Comparison of ENCODE assay signal across 8 cellular contexts in the genomic region with DNA sequence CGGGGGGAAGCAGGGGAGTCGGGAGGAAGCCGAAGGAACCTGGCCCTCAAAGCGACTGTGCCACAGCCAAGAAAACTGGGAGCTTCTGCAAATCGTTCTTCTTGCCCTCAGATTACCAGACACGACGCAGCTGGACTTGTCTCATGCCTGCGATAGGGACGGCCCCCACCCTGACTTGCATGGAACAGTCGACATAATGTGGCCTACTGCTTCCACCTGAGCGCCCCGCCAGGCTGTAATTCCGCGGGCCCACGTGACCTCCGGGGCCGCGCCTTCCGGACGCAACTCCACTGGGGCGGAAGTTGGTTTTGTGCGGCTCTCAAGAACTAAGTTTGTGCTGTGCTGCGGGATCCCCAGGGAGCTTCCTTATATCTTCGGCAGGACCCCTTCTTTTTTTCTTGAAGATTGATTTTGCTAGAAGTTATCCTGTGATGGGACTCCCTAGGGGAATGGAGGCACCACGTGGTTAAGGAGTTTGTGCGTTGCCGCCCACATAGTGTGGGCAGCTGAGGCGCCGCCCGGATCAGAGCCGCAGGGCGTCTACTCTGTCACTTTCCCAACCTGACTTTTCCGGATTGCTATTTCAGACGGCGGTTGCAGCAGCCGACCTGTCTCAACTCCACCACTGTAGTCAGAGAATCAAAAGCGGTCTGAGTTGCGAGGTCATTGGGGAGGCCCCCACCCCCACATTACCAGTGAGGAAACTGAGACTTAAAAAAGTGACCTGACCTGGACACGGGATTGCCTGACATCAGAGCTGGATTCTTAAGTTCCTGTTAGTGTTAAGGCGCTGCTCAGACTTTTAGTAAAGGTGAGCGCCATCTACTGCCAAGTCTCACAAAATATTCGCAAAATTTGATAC. TPM values are rescaled to one million over a fixed set of nuclear protein-coding genes. Genes with fewer than 3 reads are reported as not detected.
A peak's percentile ranks its signal among the peaks of the same experiment; 100 is the strongest.
DNase-seq lines count a peak whose midpoint lies in the region; ATAC-seq and TF ChIP-seq lines count a peak whose summit lies in the region.

No MANE protein-coding gene starts in this region.

- peak overlapping the region; percentile 100 for H3K23ac ChIP-seq in IMR-90 (ENCODE audit: low read depth, low read length)

- H3K4ac ChIP-seq in IMR-90 (ENCODE audit: low read depth, low read length): peak overlapping the region; percentile 100

- CTCF ChIA-PET in IMR-90 (lab: Yijun Ruan, JAX): interaction anchor here (0.6 to 2.4 kb wide), 4 partner anchors 13 to 1332 kb away, joined by 3 to 14 read pairs (median 4); no protein-coding TSS in a partner anchor

- H2BK15ac ChIP-seq in IMR-90 (ENCODE audit: low read depth, low read length): peak overlapping the region; percentile 100

- no TSS peak for BruUV-seq in IMR-90 (replicated peaks; lab: Mats Ljungman, UMichigan)

- no peak overlapping the region for H2AK5ac ChIP-seq in IMR-90 (ENCODE audit: low read depth, low read length)

- peak overlapping the region; percentile 100 for H2BK120ac ChIP-seq in IMR-90 (ENCODE audit: low read depth, low read length)

- H3K4me2 ChIP-seq in IMR-90 (ENCODE audit: low read depth, low read length) (peak overlapping the region; percentile 91), OCI-LY3 (ENCODE audit: low read length) (peak overlapping the region; percentile 89)

- H3K27ac ChIP-seq in IMR-90 (ENCODE audit: insufficient read depth, low read length) (peak overlapping the region; percentile 98), OCI-LY3 (ENCODE audit: low read length) (peak overlapping the region; percentile 90), epithelial cell of prostate (peak overlapping the region; percentile 98)

- peak; percentile 68 for ATAC-seq in GM21529 (IDR thresholded peaks at IDR 0.05; ENCODE audit: unreplicated experiment)
- ATAC-seq in IMR-90 (ENCODE audit: low read depth): peak; percentile 81

- peak overlapping the region; percentile 100 for H3K14ac ChIP-seq in IMR-90 (replicated peaks; ENCODE audit: low read depth, low read length)

- H2BK5ac ChIP-seq in IMR-90 (ENCODE audit: low read depth, low read length, poor library complexity, severe bottlenecking): peak overlapping the region; percentile 99

- peaks cover 8 to 23% of the 10 kb centered on the region in 2 experiments for H3K79me1 ChIP-seq in IMR-90 (ENCODE audit: low read depth in 1 of 2, low read length in 2 of 2)

- peak overlapping the region; percentile 97 for H2AK9ac ChIP-seq in IMR-90 (replicated peaks; ENCODE audit: low read depth, low read length, poor library complexity)

- H2BK20ac ChIP-seq in IMR-90 (ENCODE audit: low read depth, low read length): peak overlapping the region; percentile 100

- H4K20me1 ChIP-seq in IMR-90 (ENCODE audit: insufficient read depth, low read length) (peaks cover 41% of the 10 kb centered on the region), OCI-LY3 (ENCODE audit: insufficient read depth, low read length) (peaks cover 34% of the 10 kb centered on the region)

- peak; percentile 93 for DNase-seq in DMS114 treated with DMSO at 0.1 percent for 48 hours (lab: John Stamatoyannopoulos, UW; ENCODE audit: unreplicated experiment)
- DNase-seq in IMR-90: peak; percentile 92
- DNase-seq in activated T-cell treated with anti-CD3 and anti-CD28 coated beads for 4 hours: peak; percentile 85
- DNase-seq in epithelial cell of prostate (ENCODE audit: low read depth, low spot score): peak; percentile 76
- peak; percentile 81 for DNase-seq in stimulated activated CD8-positive, alpha-beta memory T cell treated with anti-CD3 and anti-CD28 coated beads, Interleukin-4, amount 100 ng/mL, for 1 hour (ENCODE audit: low read depth in 2 of 2, low spot score in 1 of 2)

- WGBS in IMR-90 (ENCODE audit: extremely low coverage in 2 of 2, insufficient read length in 1 of 2), 2 experiments: 0% methylated on average over 12 of the region's 42 CpGs; no CpG with 5 or more reads in 1 of the 2 experiments

- peak overlapping the region; percentile 100 for H3K56ac ChIP-seq in IMR-90 (ENCODE audit: extremely low read depth, insufficient read depth, low read length)

- dilution Hi-C loops in IMR-90 (cut with HindIII; ENCODE audit: low sequenced_read_pairs, unreplicated experiment): no loop called here

- H3K18ac ChIP-seq in IMR-90 (ENCODE audit: low read depth, low read length): peak overlapping the region; percentile 99

- H4K91ac ChIP-seq in IMR-90 (ENCODE audit: insufficient read depth, low read depth, low read length): peak overlapping the region; percentile 100

- peak overlapping the region; percentile 81 to 100 for H4K8ac ChIP-seq in IMR-90 (ENCODE audit: low read depth in 2 of 2, low read length in 2 of 2)

- in situ Hi-C loops in IMR-90 (cut with MboI; ENCODE audit: low sequenced_read_pairs): loop anchor here (25.0 kb wide), 2 partner anchors 196 to 846 kb away; no protein-coding TSS in a partner anchor

- H2AFZ ChIP-seq in IMR-90 (replicated peaks; ENCODE audit: low read length, poor library complexity) (peak overlapping the region; percentile 99), OCI-LY3 (ENCODE audit: low read depth, low read length) (peak overlapping the region; percentile 84)

- TF ChIP-seq CTCF in IMR-90 (conservative IDR thresholded peaks at IDR 0.05; ENCODE audit: low read depth, low read length) (peak; percentile 52), OCI-LY3 (IDR thresholded peaks at IDR 0.05; ENCODE audit: low read depth, low read length) (peak; percentile 65)

- H3K79me2 ChIP-seq in OCI-LY3 (ENCODE audit: low read length): peaks cover 43% of the 10 kb centered on the region

- no peaks in the 10 kb centered on the region; the same call in 1 of the 2 replicates for H3K9me1 ChIP-seq in IMR-90 (ENCODE audit: insufficient read depth, low read length)

- TF ChIP-seq RAD21 in IMR-90 (IDR thresholded peaks at IDR 0.05; ENCODE audit: low read length): peak; percentile 43

- intact Hi-C loops in IMR-90 (cut with micrococcal nuclease): loop anchor here (1.0 to 10.0 kb wide), 7 partner anchors 57 to 826 kb away; partner anchors contain the start of genes AK9, CEP57L1, FIG4 and PPIL6

- H3K4me3 ChIP-seq in IMR-90 (ENCODE audit: insufficient read depth, low read depth, low read length): peak overlapping the region; percentile 64
- H3K4me3 ChIP-seq in OCI-LY3 (ENCODE audit: low read length): peak overlapping the region; percentile 87
- peak overlapping the region; percentile 90 for H3K4me3 ChIP-seq in mononuclear cell (ENCODE audit: low read length)

- H3K9me3 ChIP-seq in IMR-90 (ENCODE audit: control insufficient read depth, insufficient read depth, low read length) (no peaks in the 10 kb centered on the region), OCI-LY3 (ENCODE audit: insufficient read depth, low read length) (no peaks in the 10 kb centered on the region), mononuclear cell (ENCODE audit: low read depth, low read length) (no peaks in the 10 kb centered on the region)

- POLR2A ChIA-PET in IMR-90 (lab: Charles Lee; ENCODE audit: unreplicated experiment): no interaction called here

- H4K5ac ChIP-seq in IMR-90 (ENCODE audit: low read depth, low read length): peak overlapping the region; percentile 98

- H3K36me3 ChIP-seq in IMR-90 (ENCODE audit: control insufficient read depth, insufficient read depth, low read length): 0 out of 2 replicates have a peak, but pooled peaks cover under 1% of the 10 kb centered on the region
- H3K36me3 ChIP-seq in OCI-LY3 (replicated peaks; ENCODE audit: low read depth, low read length): peaks cover 17% of the 10 kb centered on the region

- peak; percentile 47; the same call in 1 of the 2 replicates for TF ChIP-seq POLR2A in IMR-90 (IDR thresholded peaks at IDR 0.05; ENCODE audit: low read depth, low read length)

- H3K9ac ChIP-seq in IMR-90 (ENCODE audit: low read depth, low read length) (peak overlapping the region; percentile 99), OCI-LY3 (ENCODE audit: low read length) (peak overlapping the region; percentile 98)

- H3K4me1 ChIP-seq in IMR-90 (ENCODE audit: control insufficient read depth, insufficient read depth, low read length) (no peaks in the 10 kb centered on the region), OCI-LY3 (ENCODE audit: low read length) (peaks cover 22% of the 10 kb centered on the region), mononuclear cell (ENCODE audit: insufficient read depth, low read length) (peaks cover 46% of the 10 kb centered on the region)

- H3K27me3 ChIP-seq in IMR-90 (ENCODE audit: control insufficient read depth, insufficient read depth, low read length) (peaks cover 6% of the 10 kb centered on the region), OCI-LY3 (ENCODE audit: low read depth, low read length) (no peaks in the 10 kb centered on the region; the same call in 1 of the 2 replicates), mononuclear cell (ENCODE audit: insufficient read depth, low read length) (no peaks in the 10 kb centered on the region)

TF ChIP-seq in IMR-90, 13 proteins besides CTCF, POLR2A, EP300 and RAD21 (continues in another document):
- TF ChIP-seq CHD1 (IDR thresholded peaks at IDR 0.05; ENCODE audit: low read depth, low read length): peak; percentile 99; the same call in 1 of the 2 replicates
- TF ChIP-seq RCOR1 (IDR thresholded peaks at IDR 0.05; ENCODE audit: insufficient replicate concordance, low read length): peak; percentile 54
- peak; percentile 80; the same call in 1 of the 2 replicates for TF ChIP-seq MXI1 (IDR thresholded peaks at IDR 0.05; ENCODE audit: borderline replicate concordance, low read depth, low read length)
- no peak for TF ChIP-seq NFE2L2 (IDR thresholded peaks at IDR 0.05; ENCODE audit: low read depth, low read length)
- TF ChIP-seq MAFK (IDR thresholded peaks at IDR 0.05; ENCODE audit: low read depth, low read length): no peak
- TF ChIP-seq MAZ (IDR thresholded peaks at IDR 0.05; ENCODE audit: borderline replicate concordance, low read depth, low read length): peak; percentile 26; the same call in 1 of the 2 replicates
- TF ChIP-seq BHLHE40 (IDR thresholded peaks at IDR 0.05; ENCODE audit: low read depth, low read length): peak; percentile 99
- TF ChIP-seq FOS (IDR thresholded peaks at IDR 0.05; ENCODE audit: low read depth, low read length): no peak
- TF ChIP-seq RFX5 (IDR thresholded peaks at IDR 0.05; ENCODE audit: low read depth, low read length): no peak

RNA-seq across cellular contexts. Expression of gene CD164, which starts 0.5 kb away (rescaled TPM):
- total RNA-seq in IMR-90 (2012; rRNA removed): 127 and 150 TPM in 2 replicates
- 146 and 148 TPM in 2 replicates for polyA plus RNA-seq in IMR-90 (2012; rRNA removed)
- polyA plus RNA-seq in IMR-90 (2012; cell fraction: cytosol; rRNA removed): 104 and 125 TPM in 2 replicates
- 38.9 and 93.3 TPM in 2 replicates for polyA plus RNA-seq in IMR-90 (2012; cell fraction: nucleus; rRNA removed; ENCODE audit: low replicate concordance)
- 195 TPM for total RNA-seq in mononuclear cell

RNA-seq across cellular contexts. Expression of gene PPIL6, which starts 57.6 kb away (rescaled TPM):
- total RNA-seq in IMR-90 (2012; rRNA removed): 0.18 and 1.4 TPM in 2 replicates
- 0.07 and 0.15 TPM in 2 replicates for polyA plus RNA-seq in IMR-90 (2012; rRNA removed)
- polyA plus RNA-seq in IMR-90 (2012; cell fraction: cytosol; rRNA removed): 0.09 and 0.12 TPM in 2 replicates
- polyA plus RNA-seq in IMR-90 (2012; cell fraction: nucleus; rRNA removed; ENCODE audit: low replicate concordance): 0.06 and 0.09 TPM in 2 replicates
- total RNA-seq in mononuclear cell: 1.9 TPM

RNA-seq across cellular contexts. Expression of gene SMPD2, which starts 57.7 kb away (rescaled TPM):
- total RNA-seq in IMR-90 (2012; rRNA removed): 8.3 and 9.0 TPM in 2 replicates
- polyA plus RNA-seq in IMR-90 (2012; rRNA removed): 7.1 and 7.7 TPM in 2 replicates
- polyA plus RNA-seq in IMR-90 (2012; cell fraction: cytosol; rRNA removed): 5.2 and 6.0 TPM in 2 replicates
- 18.1 and 25.2 TPM in 2 replicates for polyA plus RNA-seq in IMR-90 (2012; cell fraction: nucleus; rRNA removed; ENCODE audit: low replicate concordance)
- 22.5 TPM for total RNA-seq in mononuclear cell

Comparison
In these comparisons a context has a peak if more than half of its experiments do, and no peak if none do; other contexts are left out.
1. Peak in every context shown above with its lines: DNase-seq, ATAC-seq, H3K4me3 ChIP-seq and H3K27ac ChIP-seq.